In genomic region chr10:71080381-71081228, GRCh38 we compare ENCODE assay signal across 18 cellular contexts.
A peak's percentile ranks its signal among the peaks of the same experiment; 100 is the strongest.
DNase-seq lines count a peak whose midpoint lies in the region; ATAC-seq and TF ChIP-seq lines count a peak whose summit lies in the region.
"Had no signal": no experiment of that assay in that cellular context is flagged by ENCODE, and none has a peak within 500 bp of the region (broad histone marks: within the 10 kb centered on the region; RNA-seq: fewer than 3 reads in every experiment).

No MANE protein-coding gene starts in this region.

- H3K79me2 ChIP-seq in osteoblast (ENCODE audit: insufficient read depth, low read length) (no peaks in the 10 kb centered on the region), OCI-LY7 (ENCODE audit: insufficient read depth, low read depth, low read length) (no peaks in the 10 kb centered on the region)
- H3K79me2 ChIP-seq: parathyroid adenoma had no signal

- intact Hi-C loops in OCI-LY7 (cut with micrococcal nuclease; ENCODE audit: unreplicated experiment), result no loop called here

- no peaks in the 10 kb centered on the region for H3K4me1 Mint-ChIP-seq in activated naive CD8-positive, alpha-beta T cell treated with anti-CD3 and anti-CD28 coated beads, Interleukin-2, amount 10 ng/mL, durations not matched to agents 7 days and 5 days
- H3K4me1 Mint-ChIP-seq in activated naive CD8-positive, alpha-beta T cell treated with anti-CD3 and anti-CD28 coated beads, Interleukin-2, amount 50 U/mL, for 24 hours, result no peaks in the 10 kb centered on the region
- H3K4me1 Mint-ChIP-seq: activated T-helper 17 cell treated with anti-CD3 and anti-CD28 coated beads, Interleukin-2, amount 50 U/mL, for 72 hours had no signal

- peak; percentile 15 for DNase-seq in activated naive CD8-positive, alpha-beta T cell treated with anti-CD3 and anti-CD28 coated beads, Interleukin-2, amount 10 ng/mL, durations not matched to agents 7 days and 5 days
- no peak for DNase-seq in activated naive CD8-positive, alpha-beta T cell treated with anti-CD3 and anti-CD28 coated beads, Interleukin-2, amount 50 U/mL, for 24 hours
- DNase-seq in ecto neural progenitor cell (ENCODE audit: low spot score), result peak; percentile 41
- peak; percentile 53 for DNase-seq in osteoblast (ENCODE audit: insufficient read length, low spot score, missing footprints)
- peak; percentile 31 for DNase-seq in ureter (ENCODE audit: low spot score)
- no peak for DNase-seq in activated naive CD4-positive, alpha-beta T cell treated with Interleukin-2 at 50 U/mL for 16 hours
- DNase-seq in OCI-LY7 (ENCODE audit: low spot score), result no peak
- DNase-seq: ACHN; activated CD8-positive, alpha-beta T cell treated with anti-CD3 and anti-CD28 coated beads for 36 hours; aorta; cerebellar nuclear complex; EL; NCI-H1436; stimulated activated naive CD4-positive, alpha-beta T cell had no signal

- H3K27ac Mint-ChIP-seq in activated naive CD8-positive, alpha-beta T cell treated with anti-CD3 and anti-CD28 coated beads, Interleukin-2, amount 10 ng/mL, durations not matched to agents 7 days and 5 days, result no peak overlapping the region
- H3K27ac Mint-ChIP-seq in activated naive CD8-positive, alpha-beta T cell treated with anti-CD3 and anti-CD28 coated beads, Interleukin-2, amount 50 U/mL, for 24 hours, result no peak overlapping the region
- H3K27ac Mint-ChIP-seq: activated CD8-positive, alpha-beta T cell treated with anti-CD3 and anti-CD28 coated beads for 36 hours; activated T-helper 17 cell treated with anti-CD3 and anti-CD28 coated beads, Interleukin-2, amount 50 U/mL, for 72 hours had no signal

- no peak for ATAC-seq in activated naive CD8-positive, alpha-beta T cell treated with anti-CD3 and anti-CD28 coated beads, Interleukin-2, amount 10 ng/mL, durations not matched to agents 7 days and 5 days (ENCODE audit: low read depth)
- ATAC-seq in activated naive CD8-positive, alpha-beta T cell treated with anti-CD3 and anti-CD28 coated beads, Interleukin-2, amount 50 U/mL, for 24 hours, result no peak
- no peak for ATAC-seq in HG03457 (IDR thresholded peaks at IDR 0.05; ENCODE audit: unreplicated experiment)
- ATAC-seq: activated CD8-positive, alpha-beta T cell treated with anti-CD3 and anti-CD28 coated beads for 36 hours; activated T-helper 17 cell treated with anti-CD3 and anti-CD28 coated beads, Interleukin-2, amount 50 U/mL, for 72 hours had no signal

- BruUV-seq in OCI-LY7 (replicated peaks; lab: Mats Ljungman, UMichigan), result no TSS peak

- H3K27ac ChIP-seq in osteoblast (ENCODE audit: low read depth, low read length), result no peak overlapping the region
- no peak overlapping the region for H3K27ac ChIP-seq in OCI-LY7 (ENCODE audit: low read depth, low read length, poor library complexity, severe bottlenecking)
- H3K27ac ChIP-seq: parathyroid adenoma, RWPE1 had no signal

- H3K36me3 ChIP-seq in osteoblast (ENCODE audit: insufficient read depth, low read length) (no peaks in the 10 kb centered on the region), OCI-LY7 (ENCODE audit: insufficient read depth, low read length) (no peaks in the 10 kb centered on the region)

- POLR2A ChIA-PET in activated naive CD8-positive, alpha-beta T cell treated with anti-CD3 and anti-CD28 coated beads, Interleukin-2, amount 10 ng/mL, durations not matched to agents 7 days and 5 days (lab: Charles Lee), result no interaction called here
- POLR2A ChIA-PET in OCI-LY7 (lab: Charles Lee), result no interaction called here

- H3K4me3 ChIP-seq in osteoblast (ENCODE audit: insufficient read depth, low read length), result no peak overlapping the region
- H3K4me3 ChIP-seq in OCI-LY7 (ENCODE audit: low read depth, low read length, poor library complexity, severe bottlenecking), result no peak overlapping the region

- peaks cover 2% of the 10 kb centered on the region for H3K27me3 Mint-ChIP-seq in activated naive CD8-positive, alpha-beta T cell treated with anti-CD3 and anti-CD28 coated beads, Interleukin-2, amount 10 ng/mL, durations not matched to agents 7 days and 5 days
- H3K27me3 Mint-ChIP-seq in activated naive CD8-positive, alpha-beta T cell treated with anti-CD3 and anti-CD28 coated beads, Interleukin-2, amount 50 U/mL, for 24 hours, result peaks cover 5% of the 10 kb centered on the region
- H3K27me3 Mint-ChIP-seq: activated CD8-positive, alpha-beta T cell treated with anti-CD3 and anti-CD28 coated beads for 36 hours; activated T-helper 17 cell treated with anti-CD3 and anti-CD28 coated beads, Interleukin-2, amount 50 U/mL, for 72 hours had no signal

- H3K9me3 ChIP-seq in osteoblast (ENCODE audit: low read depth, low read length) (no peaks in the 10 kb centered on the region), OCI-LY7 (ENCODE audit: low read length) (no peaks in the 10 kb centered on the region)

- H3K4me2 ChIP-seq in osteoblast (ENCODE audit: insufficient read depth, low read length) (no peak overlapping the region), OCI-LY7 (ENCODE audit: low read length) (no peak overlapping the region)

- CTCF ChIA-PET in OCI-LY7 (lab: Charles Lee; ENCODE audit: unreplicated experiment), result no interaction called here

- no peak overlapping the region for H3K4me3 Mint-ChIP-seq in activated naive CD8-positive, alpha-beta T cell treated with anti-CD3 and anti-CD28 coated beads, Interleukin-2, amount 10 ng/mL, durations not matched to agents 7 days and 5 days
- no peak overlapping the region for H3K4me3 Mint-ChIP-seq in activated naive CD8-positive, alpha-beta T cell treated with anti-CD3 and anti-CD28 coated beads, Interleukin-2, amount 50 U/mL, for 24 hours
- H3K4me3 Mint-ChIP-seq: activated CD8-positive, alpha-beta T cell treated with anti-CD3 and anti-CD28 coated beads for 36 hours; activated T-helper 17 cell treated with anti-CD3 and anti-CD28 coated beads, Interleukin-2, amount 50 U/mL, for 72 hours had no signal

- H3K27me3 ChIP-seq in osteoblast (ENCODE audit: insufficient read depth, low read length), result peaks cover 12% of the 10 kb centered on the region

- TF ChIP-seq CTCF in osteoblast (IDR thresholded peaks at IDR 0.05; ENCODE audit: extremely low read depth, low read depth, low read length), result no peak
- no peak for TF ChIP-seq CTCF in OCI-LY7 (conservative IDR thresholded peaks at IDR 0.05; ENCODE audit: low read length)

- no peaks in the 10 kb centered on the region for H3K9me2 ChIP-seq in OCI-LY7 (ENCODE audit: insufficient read depth, low read length)

- H3K36me3 Mint-ChIP-seq in activated naive CD8-positive, alpha-beta T cell treated with anti-CD3 and anti-CD28 coated beads, Interleukin-2, amount 10 ng/mL, durations not matched to agents 7 days and 5 days, result no peaks in the 10 kb centered on the region
- H3K36me3 Mint-ChIP-seq in activated naive CD8-positive, alpha-beta T cell treated with anti-CD3 and anti-CD28 coated beads, Interleukin-2, amount 50 U/mL, for 24 hours (ENCODE audit: low read depth), result no peaks in the 10 kb centered on the region

- H4K20me1 ChIP-seq in osteoblast (ENCODE audit: insufficient read depth, low read length) (no peaks in the 10 kb centered on the region), OCI-LY7 (ENCODE audit: insufficient read depth, low read length) (no peaks in the 10 kb centered on the region)

- H2AFZ ChIP-seq in osteoblast (ENCODE audit: low read length) (no peak overlapping the region), OCI-LY7 (ENCODE audit: low read length) (no peak overlapping the region)
- H2AFZ ChIP-seq: parathyroid adenoma had no signal

- H3K4me1 ChIP-seq in osteoblast (ENCODE audit: insufficient read depth, low read length) (no peaks in the 10 kb centered on the region), OCI-LY7 (ENCODE audit: insufficient read depth, low read length, poor library complexity, severe bottlenecking) (no peaks in the 10 kb centered on the region)
- H3K4me1 ChIP-seq: parathyroid adenoma had no signal

- H3K9me3 Mint-ChIP-seq in activated naive CD8-positive, alpha-beta T cell treated with anti-CD3 and anti-CD28 coated beads, Interleukin-2, amount 10 ng/mL, durations not matched to agents 7 days and 5 days, result no peaks in the 10 kb centered on the region
- no peaks in the 10 kb centered on the region for H3K9me3 Mint-ChIP-seq in activated naive CD8-positive, alpha-beta T cell treated with anti-CD3 and anti-CD28 coated beads, Interleukin-2, amount 50 U/mL, for 24 hours
- H3K9me3 Mint-ChIP-seq: activated CD8-positive, alpha-beta T cell treated with anti-CD3 and anti-CD28 coated beads for 36 hours; activated T-helper 17 cell treated with anti-CD3 and anti-CD28 coated beads, Interleukin-2, amount 50 U/mL, for 72 hours had no signal

Comparison
In these comparisons a context has a peak if more than half of its experiments do, and no peak if none do; other contexts are left out.
1. DNase-seq: peak in activated naive CD8-positive, alpha-beta T cell treated with anti-CD3 and anti-CD28 coated beads, Interleukin-2, amount 10 ng/mL, durations not matched to agents 7 days and 5 days (single experiment), ecto neural progenitor cell (single experiment), osteoblast (single experiment) and ureter (single experiment); none in activated naive CD8-positive, alpha-beta T cell treated with anti-CD3 and anti-CD28 coated beads, Interleukin-2, amount 50 U/mL, for 24 hours (single experiment), activated naive CD4-positive, alpha-beta T cell treated with Interleukin-2 at 50 U/mL for 16 hours (single experiment) and OCI-LY7 (single experiment).